14 cellular contexts compared by ENCODE assay signal in genomic region chr3:50271314-50272072, GRCh38. TPM values are rescaled to one million over a fixed set of nuclear protein-coding genes. Genes with fewer than 3 reads are reported as not detected.
DNase-seq lines count a peak whose midpoint lies in the region; ATAC-seq and TF ChIP-seq lines count a peak whose summit lies in the region.
"Had no signal": no experiment of that assay in that cellular context is flagged by ENCODE, and none has a peak within 500 bp of the region (broad histone marks: within the 10 kb centered on the region; RNA-seq: fewer than 3 reads in every experiment).

No MANE protein-coding gene starts in this region.

- H3K4me1 Mint-ChIP-seq in type B pancreatic cell (ENCODE audit: unreplicated experiment): peaks cover 41% of the 10 kb centered on the region

- intact Hi-C loops in dorsolateral prefrontal cortex (cut with DNase I): loop anchor here (2.0 to 5.0 kb wide), 5 partner anchors 13 to 149 kb away; partner anchors contain the start of gene GNAT1 (in 1 of the 2)
- intact Hi-C loops in heart right ventricle (cut with DNase I): loop anchor here (1.0 to 10.0 kb wide), 12 partner anchors 43 to 153 kb away; partner anchors contain the start of genes GNAT1 (in 1 of the 10) and HYAL2 (in 1 of the 10)

- H3K27ac Mint-ChIP-seq in type B pancreatic cell: peak overlapping the region; percentile 70
- H3K27ac Mint-ChIP-seq: activated T-helper 2 cell treated with anti-CD3 and anti-CD28 coated beads, Interferon-gamma antibody, Interleukin-2, Interleukin-4, amounts not matched to agents 10 μg/mL and 5 μg/mL and 100 μg/mL, durations not matched to agents 14 hours and 24 hours and 36 hours had no signal

- H3K4me1 ChIP-seq in Peyer's patch: peaks cover 12 to 63% (median 20%) of the 10 kb centered on the region in 4 donors
- H3K4me1 ChIP-seq in muscle layer of duodenum (ENCODE audit: control insufficient read depth in 1 of 2, insufficient read depth in 2 of 2, low read length in 2 of 2): peaks cover 17 to 46% of the 10 kb centered on the region in 2 donors
- peaks cover 5 to 67% (median 53%) of the 10 kb centered on the region in 9 donors for H3K4me1 ChIP-seq in heart right ventricle

- H3K27me3 ChIP-seq in Peyer's patch (no peaks in the 10 kb centered on the region), dorsolateral prefrontal cortex (peaks cover 0 to 33% (median 13%) of the 10 kb centered on the region in 45 donors), muscle layer of duodenum (ENCODE audit: low read depth, low read length) (peaks cover 4% of the 10 kb centered on the region), heart right ventricle (peaks cover 0 to 48% (median 10%) of the 10 kb centered on the region in 7 donors)

- H3K9me3 ChIP-seq in Peyer's patch (no peaks in the 10 kb centered on the region), muscle layer of duodenum (ENCODE audit: control insufficient read depth in 1 of 2, low read length in 2 of 2) (no peaks in the 10 kb centered on the region), heart right ventricle (no peaks in the 10 kb centered on the region)

- H3K36me3 Mint-ChIP-seq in type B pancreatic cell: peaks cover 9% of the 10 kb centered on the region
- H3K36me3 Mint-ChIP-seq: naive thymus-derived CD8-positive, alpha-beta T cell had no signal

- peaks cover 25% of the 10 kb centered on the region for H3K27me3 Mint-ChIP-seq in type B pancreatic cell

- H3K27ac ChIP-seq in Peyer's patch (peak overlapping the region in 3 of 4 donors; percentile 92 to 100 (median 96)), dorsolateral prefrontal cortex (peak overlapping the region in 56 of 59 donors; percentile 26 to 100 (median 100)), muscle layer of duodenum (ENCODE audit: low read length) (peak overlapping the region; percentile 36), heart right ventricle (no peak overlapping the region)

- no peak for ATAC-seq in heart right ventricle
- ATAC-seq: left lobe of liver; naive thymus-derived CD8-positive, alpha-beta T cell had no signal

- peak overlapping the region; percentile 72 for H3K4me3 Mint-ChIP-seq in type B pancreatic cell
- H3K4me3 Mint-ChIP-seq: naive thymus-derived CD8-positive, alpha-beta T cell had no signal

- peaks cover 0 to 11% (median 0%) of the 10 kb centered on the region in 3 donors for H3K36me3 ChIP-seq in Peyer's patch
- peaks cover 0 to 3% of the 10 kb centered on the region in 2 donors for H3K36me3 ChIP-seq in muscle layer of duodenum (ENCODE audit: control insufficient read depth in 1 of 2, insufficient read depth in 2 of 2, low read length in 2 of 2)
- H3K36me3 ChIP-seq in heart right ventricle: peaks cover 0 to 5% (median 0%) of the 10 kb centered on the region in 9 donors

- DNase-seq in Peyer's patch (peak in 2 of 3 donors; percentile 86 to 87), dorsolateral prefrontal cortex (no peak), type B pancreatic cell (ENCODE audit: extremely low spot score, unreplicated experiment) (no peak), GF-D8 (lab: John Stamatoyannopoulos, UW) (no peak), heart right ventricle (no peak), NOMO-1 treated with dmso at 0.1 percent for 144 hours (lab: John Stamatoyannopoulos, UW; ENCODE audit: unreplicated experiment) (no peak)
- DNase-seq: cerebellar nuclear complex; naive thymus-derived CD8-positive, alpha-beta T cell; NCI-H69 had no signal

- 76 to 87% methylated on average over 10 of the region's 10 CpGs for WGBS in heart right ventricle, 2 donors

- H3K9me3 Mint-ChIP-seq in type B pancreatic cell: no peaks in the 10 kb centered on the region
- H3K9me3 Mint-ChIP-seq: activated T-helper 2 cell treated with anti-CD3 and anti-CD28 coated beads, Interferon-gamma antibody, Interleukin-2, Interleukin-4, amounts not matched to agents 10 μg/mL and 5 μg/mL and 100 μg/mL, durations not matched to agents 14 hours and 24 hours and 36 hours; naive thymus-derived CD8-positive, alpha-beta T cell had no signal

- peak; percentile 84 to 94 for TF ChIP-seq POLR2A in Peyer's patch (IDR thresholded peaks at IDR 0.05)

- H3K4me3 ChIP-seq in Peyer's patch (peak overlapping the region in 2 of 4 donors; percentile 57 to 66), dorsolateral prefrontal cortex (no peak overlapping the region), muscle layer of duodenum (ENCODE audit: low read depth in 1 of 2, low read length in 2 of 2) (peak overlapping the region in 1 of 2 donors; percentile 29), heart right ventricle (no peak overlapping the region)

- TF ChIP-seq CTCF in Peyer's patch (IDR thresholded peaks at IDR 0.05) (no peak), dorsolateral prefrontal cortex (IDR thresholded peaks at IDR 0.05 in 54 of 56, conservative IDR thresholded peaks at IDR 0.05 in 2 of 56; ENCODE audit: low read depth in 1 of 56, partially characterized antibody in 56 of 56) (no peak), type B pancreatic cell (conservative IDR thresholded peaks at IDR 0.05) (no peak), heart right ventricle (IDR thresholded peaks at IDR 0.05) (no peak)

RNA-seq across cellular contexts. Expression of gene SEMA3B, which starts 2.5 kb away (rescaled TPM):
- total RNA-seq in Peyer's patch (100 to 1,000 TPM in 3 of 4 donors, 10 to 100 TPM in 1; 56.1 to 367 (median 267) TPM), dorsolateral prefrontal cortex (100 to 1,000 TPM in 85 of 120 experiments, 10 to 100 TPM in 35; 36.0 to 486 (median 135) TPM), type B pancreatic cell (ENCODE audit: low replicate concordance) (18.4 and 34.8 TPM in 2 replicates), heart right ventricle (10 to 100 TPM; 14.9 to 28.8 (median 21.9) TPM)
- polyA plus RNA-seq in heart right ventricle: 10 to 100 TPM; 21.2 to 46.7 TPM

RNA-seq across cellular contexts. Expression of gene LSMEM2, which starts 7.4 kb away (rescaled TPM):
- total RNA-seq in Peyer's patch (not detected), dorsolateral prefrontal cortex (1 to 10 TPM in 95 of 120 experiments, under 1 TPM in 23, not detected in 2; 0.31 to 7.4 (median 1.7) TPM), type B pancreatic cell (ENCODE audit: low replicate concordance) (not detected in 2 replicates), heart right ventricle (10 to 100 TPM; 13.2 to 45.2 (median 33.2) TPM)
- 10 to 100 TPM in 1 of 2 donors, 1 to 10 TPM in 1; 1.9 to 26.3 TPM for polyA plus RNA-seq in heart right ventricle
- total RNA-seq: activated T-helper 2 cell treated with anti-CD3 and anti-CD28 coated beads, Interferon-gamma antibody, Interleukin-2, Interleukin-4, amounts not matched to agents 10 μg/mL and 5 μg/mL and 100 μg/mL, durations not matched to agents 14 hours and 24 hours and 36 hours; left lobe of liver; naive thymus-derived CD8-positive, alpha-beta T cell; renal cortical epithelial cell had no signal
- polyA plus RNA-seq: BJ had no signal

RNA-seq across cellular contexts. Expression of gene IFRD2, which starts 20.7 kb away (rescaled TPM):
- 100 to 1,000 TPM in 3 of 4 donors, 10 to 100 TPM in 1; 75.5 to 205 (median 140) TPM for total RNA-seq in Peyer's patch
- total RNA-seq in dorsolateral prefrontal cortex: 10 to 100 TPM; 15.0 to 46.2 (median 28.8) TPM
- 60.9 and 80.5 TPM in 2 replicates for total RNA-seq in type B pancreatic cell (ENCODE audit: low replicate concordance)
- 10 to 100 TPM; 45.3 to 96.2 (median 54.1) TPM for total RNA-seq in heart right ventricle
- polyA plus RNA-seq in heart right ventricle: 100 to 1,000 TPM in 1 of 2 donors, 10 to 100 TPM in 1; 88.1 to 123 TPM

RNA-seq across cellular contexts. Expression of gene HYAL3, which starts 27.7 kb away (rescaled TPM):
- 1 to 10 TPM; 3.0 to 6.6 (median 4.2) TPM for total RNA-seq in Peyer's patch
- 10 to 100 TPM in 25 of 120 experiments, 1 to 10 TPM in 95; 3.0 to 14.8 (median 8.4) TPM for total RNA-seq in dorsolateral prefrontal cortex
- 2.9 and 4.0 TPM in 2 replicates for total RNA-seq in type B pancreatic cell (ENCODE audit: low replicate concordance)
- total RNA-seq in heart right ventricle: 1 to 10 TPM in 8 of 10 donors, under 1 TPM in 2; 0.80 to 3.0 (median 1.9) TPM
- 1 to 10 TPM; 2.0 to 2.8 TPM for polyA plus RNA-seq in heart right ventricle

RNA-seq across cellular contexts. Expression of gene NAA80, which starts 27.7 kb away (rescaled TPM):
- total RNA-seq in Peyer's patch (10 to 100 TPM in 3 of 4 donors, 1 to 10 TPM in 1; 3.2 to 14.0 (median 12.4) TPM), dorsolateral prefrontal cortex (10 to 100 TPM in 119 of 120 experiments, 1 to 10 TPM in 1; 10.0 to 30.3 (median 19.2) TPM), type B pancreatic cell (ENCODE audit: low replicate concordance) (12.9 and 13.0 TPM in 2 replicates), heart right ventricle (10 to 100 TPM in 1 of 10 donors, 1 to 10 TPM in 9; 7.7 to 11.1 (median 8.2) TPM)
- 10 to 100 TPM in 1 of 2 donors, 1 to 10 TPM in 1; 6.4 to 13.5 TPM for polyA plus RNA-seq in heart right ventricle

Comparison
In these comparisons a context has a peak if more than half of its experiments do, and no peak if none do; other contexts are left out.
1. DNase-seq: peak in Peyer's patch (2 of 3); none in dorsolateral prefrontal cortex (0 of 10), type B pancreatic cell (single experiment), GF-D8 (single experiment), heart right ventricle (0 of 2) and NOMO-1 treated with dmso at 0.1 percent for 144 hours (single experiment).
2. H3K27ac ChIP-seq: peak in Peyer's patch (3 of 4), dorsolateral prefrontal cortex (56 of 59) and muscle layer of duodenum (single experiment); none in heart right ventricle (0 of 10).